23 cellular contexts compared by ENCODE assay signal in genomic region chr11:8100605-8101004, GRCh38.
"Had no signal": no experiment of that assay in that cellular context is flagged by ENCODE, and none has a peak within 500 bp of the region (broad histone marks: within the 10 kb centered on the region; RNA-seq: fewer than 3 reads in every experiment).

No MANE protein-coding gene starts in this region.

- H3K27me3 Mint-ChIP-seq: central memory CD8-positive, alpha-beta T cell had no signal

- H3K4me1 ChIP-seq: breast epithelium, Peyer's patch, SJSA1 had no signal

- H3K4me3 Mint-ChIP-seq: central memory CD8-positive, alpha-beta T cell had no signal

- H3K4me3 ChIP-seq: breast epithelium, MG63, Peyer's patch, SJSA1 had no signal

- H3K9me3 ChIP-seq: breast epithelium, MG63, Peyer's patch, SJSA1 had no signal

- DNase-seq: activated CD4-positive, alpha-beta T cell treated with anti-CD3 and anti-CD28 coated beads for 4 hours; activated gamma-delta T cell treated with Interleukin-2 at 50 U/mL for 16 hours; activated naive CD4-positive, alpha-beta T cell treated with anti-CD3 and anti-CD28 coated beads, Interleukin-2, amount 50 U/mL, for 16 hours; activated T-cell treated with anti-CD3 and anti-CD28 coated beads, Interleukin-2, amount 50 U/mL, for 1 hour; MG63; MV-4-11; NCI-H1092 treated with DMSO at 0.1 percent for 48 hours; NCI-H1436; NCI-H1694 treated with DMSO at 0.1 percent for 48 hours; NCI-H2029 treated with DMSO at 0.1 percent for 48 hours; NCI-H510A treated with DMSO at 0.1 percent for 48 hours; NCI-H69; NK-92 treated with Interleukin-12 subunit alpha and Interleukin-12 subunit beta, amount 100 ng/mL, for 24 hours; Peyer's patch; SHP77; SW 1271 had no signal

- H3K9me3 Mint-ChIP-seq: central memory CD8-positive, alpha-beta T cell had no signal

- H3K27ac ChIP-seq: breast epithelium, Peyer's patch, RWPE1, SJSA1 had no signal

- H3K36me3 ChIP-seq: breast epithelium, SJSA1 had no signal

- H3K27me3 ChIP-seq: breast epithelium, MG63, Peyer's patch, SJSA1 had no signal

- ATAC-seq: activated CD4-positive, CD25-positive, alpha-beta regulatory T cell treated with anti-CD3 and anti-CD28 coated beads, Interleukin-2, amount 50 U/mL, for 24 hours; HepG2; SK-N-SH treated with all-trans-retinoic acid at 6 μM for 48 hours had no signal

- H3K4me1 Mint-ChIP-seq: central memory CD8-positive, alpha-beta T cell had no signal
